Comparison of ENCODE assay signal across 1 cellular context in the genomic region with DNA sequence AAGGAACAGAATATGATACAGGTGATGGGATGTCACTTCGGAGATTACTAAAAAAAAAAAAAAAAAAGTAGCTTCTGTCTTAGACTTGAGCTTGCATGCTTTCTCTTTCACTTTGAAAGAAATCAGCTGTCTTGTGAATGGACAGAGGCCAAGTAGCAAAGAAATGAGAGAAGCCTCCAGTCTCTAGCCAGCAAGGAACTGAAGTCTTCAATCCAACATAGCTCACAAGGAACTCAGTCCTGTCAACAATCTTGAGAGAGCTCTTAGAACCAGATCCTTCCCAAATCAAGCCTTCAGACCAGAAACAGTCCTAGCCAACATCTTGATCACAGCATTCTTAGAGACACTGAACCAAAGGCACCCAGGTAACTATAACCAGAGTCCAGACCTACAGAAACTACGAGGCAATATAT.
TF ChIP-seq lines count a peak whose summit lies in the region.

No MANE protein-coding gene starts in this region.

TF ChIP-seq in GM12878, 131 proteins besides CTCF, POLR2A, EP300 and RAD21 (continued from another document):
- TF ChIP-seq SIN3A (IDR thresholded peaks at IDR 0.05; ENCODE audit: low read depth, low read length) (peak; percentile 54; the same call in 1 of the 2 replicates), MXI1 (IDR thresholded peaks at IDR 0.05; ENCODE audit: low read depth, low read length) (no peak), SMAD1 (IDR thresholded peaks at IDR 0.05; ENCODE audit: low read depth, partially characterized antibody) (no peak), ETV6 (conservative IDR thresholded peaks at IDR 0.05 in 1 of 2, IDR thresholded peaks at IDR 0.05 in 1 of 2; ENCODE audit: borderline replicate concordance in 1 of 2, low read depth in 1 of 2) (no peak), RUNX3 (IDR thresholded peaks at IDR 0.05; ENCODE audit: low read length) (no peak)
- TF ChIP-seq, protein P1, sequence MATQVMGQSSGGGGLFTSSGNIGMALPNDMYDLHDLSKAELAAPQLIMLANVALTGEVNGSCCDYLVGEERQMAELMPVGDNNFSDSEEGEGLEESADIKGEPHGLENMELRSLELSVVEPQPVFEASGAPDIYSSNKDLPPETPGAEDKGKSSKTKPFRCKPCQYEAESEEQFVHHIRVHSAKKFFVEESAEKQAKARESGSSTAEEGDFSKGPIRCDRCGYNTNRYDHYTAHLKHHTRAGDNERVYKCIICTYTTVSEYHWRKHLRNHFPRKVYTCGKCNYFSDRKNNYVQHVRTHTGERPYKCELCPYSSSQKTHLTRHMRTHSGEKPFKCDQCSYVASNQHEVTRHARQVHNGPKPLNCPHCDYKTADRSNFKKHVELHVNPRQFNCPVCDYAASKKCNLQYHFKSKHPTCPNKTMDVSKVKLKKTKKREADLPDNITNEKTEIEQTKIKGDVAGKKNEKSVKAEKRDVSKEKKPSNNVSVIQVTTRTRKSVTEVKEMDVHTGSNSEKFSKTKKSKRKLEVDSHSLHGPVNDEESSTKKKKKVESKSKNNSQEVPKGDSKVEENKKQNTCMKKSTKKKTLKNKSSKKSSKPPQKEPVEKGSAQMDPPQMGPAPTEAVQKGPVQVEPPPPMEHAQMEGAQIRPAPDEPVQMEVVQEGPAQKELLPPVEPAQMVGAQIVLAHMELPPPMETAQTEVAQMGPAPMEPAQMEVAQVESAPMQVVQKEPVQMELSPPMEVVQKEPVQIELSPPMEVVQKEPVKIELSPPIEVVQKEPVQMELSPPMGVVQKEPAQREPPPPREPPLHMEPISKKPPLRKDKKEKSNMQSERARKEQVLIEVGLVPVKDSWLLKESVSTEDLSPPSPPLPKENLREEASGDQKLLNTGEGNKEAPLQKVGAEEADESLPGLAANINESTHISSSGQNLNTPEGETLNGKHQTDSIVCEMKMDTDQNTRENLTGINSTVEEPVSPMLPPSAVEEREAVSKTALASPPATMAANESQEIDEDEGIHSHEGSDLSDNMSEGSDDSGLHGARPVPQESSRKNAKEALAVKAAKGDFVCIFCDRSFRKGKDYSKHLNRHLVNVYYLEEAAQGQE (IDR thresholded peaks at IDR 0.05; ENCODE audit: low read depth, low read length), result 0 out of 2 replicates have a peak, but pooled peaks have one; percentile 29
